15 cellular contexts compared by ENCODE assay signal in genomic region chr3:40845447-40845846, GRCh38.
"Had no signal": no experiment of that assay in that cellular context is flagged by ENCODE, and none has a peak within 500 bp of the region (broad histone marks: within the 10 kb centered on the region; RNA-seq: fewer than 3 reads in every experiment).

No MANE protein-coding gene starts in this region.

- H3K4me3 ChIP-seq: dorsolateral prefrontal cortex, gastrocnemius medialis, heart right ventricle, neural progenitor cell, pancreas, smooth muscle cell had no signal

- DNase-seq: cortex of kidney; dorsolateral prefrontal cortex; effector CD8-positive, alpha-beta T cell; gastrocnemius medialis; heart right ventricle; hypothalamus; kidney glomerular epithelial cell; midbrain; nucleus accumbens; pancreas; right cardiac atrium; stimulated activated CD4-positive, alpha-beta T cell treated with anti-CD3 and anti-CD28 coated beads, Interleukin-2, amount 100 ng/mL, for 48 hours; stimulated activated naive CD4-positive, alpha-beta T cell treated with Interleukin-2 at 50 U/mL for 16 hours had no signal

- H3K4me1 ChIP-seq: gastrocnemius medialis, pancreas had no signal

- H3K4me2 ChIP-seq: neural progenitor cell, smooth muscle cell had no signal

- H3K9ac ChIP-seq: neural progenitor cell had no signal

- H3K36me3 ChIP-seq: gastrocnemius medialis, heart right ventricle, neural progenitor cell, pancreas had no signal

- H3K27ac ChIP-seq: dorsolateral prefrontal cortex, gastrocnemius medialis, heart right ventricle, neural progenitor cell, pancreas had no signal

- H3K27me3 ChIP-seq: dorsolateral prefrontal cortex, gastrocnemius medialis, heart right ventricle, neural progenitor cell, pancreas had no signal
